ENCODE assay signal across 7 cellular contexts in the genomic region with DNA sequence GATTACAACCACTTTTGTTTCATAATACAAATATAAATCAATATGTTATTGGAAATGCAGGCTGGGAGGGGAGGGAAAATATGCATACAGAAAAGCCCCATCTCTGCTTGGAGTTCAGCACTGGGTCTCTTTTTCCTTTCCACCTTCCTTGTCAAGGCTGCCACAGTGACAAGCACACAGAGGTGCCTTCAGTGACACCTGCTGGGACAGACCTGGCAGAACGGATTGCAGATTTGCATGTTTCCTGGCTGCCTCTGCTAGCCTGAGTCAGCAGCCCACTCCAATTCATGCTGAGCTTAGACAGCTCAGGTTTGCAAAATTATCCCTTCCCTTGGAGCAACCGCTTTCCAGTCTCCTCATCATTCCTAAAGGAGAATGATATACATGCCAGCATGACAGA. TPM values are rescaled to one million over a fixed set of nuclear protein-coding genes. Genes with fewer than 3 reads are reported as not detected.
DNase-seq lines count a peak whose midpoint lies in the region; ATAC-seq, FAIRE-seq and TF ChIP-seq lines count a peak whose summit lies in the region.
"Not testable (repeated sequence)": the region's sequence is repeated elsewhere in the genome, so short reads cannot be mapped to it uniquely, and the experiment has no call there.

No MANE protein-coding gene starts in this region.

- not testable (repeated sequence) for H3K23me2 ChIP-seq in H1 (ENCODE audit: low read depth, low read length)

- not testable (repeated sequence) for H3K4me1 ChIP-seq in H1 (replicated peaks in 1 of 4; ENCODE audit: control insufficient read depth in 3 of 4, insufficient read depth in 4 of 4, low read length in 3 of 4); naive thymus-derived CD4-positive, alpha-beta T cell (ENCODE audit: control insufficient read depth in 2 of 2, insufficient read depth in 2 of 2, low read length in 2 of 2)

- H3K4me3 ChIP-seq in SU-DHL-6 (ENCODE audit: insufficient read depth, low read length, poor library complexity, severe bottlenecking); H1 (ENCODE audit: extremely low read depth in 1 of 4, insufficient read depth in 2 of 4, low read depth in 3 of 4, low read length in 4 of 4); naive thymus-derived CD4-positive, alpha-beta T cell (ENCODE audit: low read length): not testable (repeated sequence)

- H2AFZ ChIP-seq in SU-DHL-6 (ENCODE audit: low read depth, low read length, severe bottlenecking); H1 (ENCODE audit: low read length): not testable (repeated sequence)

- ATAC-seq in naive thymus-derived CD4-positive, alpha-beta T cell = not testable (repeated sequence)

- not testable (repeated sequence) for H3K9me3 Mint-ChIP-seq in naive thymus-derived CD4-positive, alpha-beta T cell

- not testable (repeated sequence) for H4K91ac ChIP-seq in H1 (replicated peaks; ENCODE audit: insufficient read length, low read length)

- FAIRE-seq in H1 (lab: Jason Lieb, UNC) = not testable (repeated sequence)

- not testable (repeated sequence) for H2BK5ac ChIP-seq in H1 (ENCODE audit: low read depth, low read length)

- TF ChIP-seq POLR2A in H1 (IDR thresholded peaks at IDR 0.05; ENCODE audit: control extremely low read depth in 1 of 2, low read depth in 2 of 2, low read length in 2 of 2) = not testable (repeated sequence)

- 0% methylated on average over 2 of the region's 2 CpGs; no CpG with 5 or more reads in 1 of the 2 experiments for WGBS in H1 (ENCODE audit: extremely low coverage in 1 of 2, insufficient coverage in 1 of 2, insufficient read length in 1 of 2, insufficient replicate concordance in 2 of 2, low coverage in 1 of 2, low lambda C conversion rate in 2 of 2, missing lambda C conversion rate in 1 of 2), 2 experiments

- not testable (repeated sequence) for H3K79me1 ChIP-seq in H1 (ENCODE audit: low read depth, low read length)

- TF ChIP-seq EP300 in H1 (IDR thresholded peaks at IDR 0.05; ENCODE audit: borderline replicate concordance in 1 of 2, low read depth in 2 of 2, low read length in 2 of 2) = not testable (repeated sequence)

- H3K9me2 ChIP-seq in SU-DHL-6 (replicated peaks; ENCODE audit: insufficient read depth, low read length) = not testable (repeated sequence)

- H2BK120ac ChIP-seq in H1 (replicated peaks; ENCODE audit: low read depth, low read length) = not testable (repeated sequence)

- peak; percentile 3 for DNase-seq in ELR (ENCODE audit: low read depth)
- DNase-seq in NCI-H524 treated with DMSO at 0.1 percent for 48 hours (lab: John Stamatoyannopoulos, UW) = peak; percentile 8
- peak; percentile 17 for DNase-seq in activated T-cell treated with anti-CD3 and anti-CD28 coated beads for 4 hours
- DNase-seq in H1 (ENCODE audit: low read depth in 1 of 2, low spot score in 2 of 2) = not testable (repeated sequence)
- peak in 7 of 9 donors; percentile 24 to 55 (median 48) for DNase-seq in naive thymus-derived CD4-positive, alpha-beta T cell

- not testable (repeated sequence) for H2AK5ac ChIP-seq in H1 (ENCODE audit: low read depth, low read length)

- H3K27me3 ChIP-seq in SU-DHL-6 (ENCODE audit: low read length); H1 (replicated peaks in 1 of 4; ENCODE audit: control insufficient read depth in 3 of 4, extremely low read depth in 1 of 4, insufficient read depth in 3 of 4, low read length in 3 of 4); naive thymus-derived CD4-positive, alpha-beta T cell (ENCODE audit: control insufficient read depth in 2 of 2, insufficient read depth in 2 of 2, low read length in 2 of 2): not testable (repeated sequence)

- intact Hi-C loops in naive thymus-derived CD4-positive, alpha-beta T cell (cut with micrococcal nuclease) = loop anchor here in 1 of 2 donors (10.0 kb wide), 1 partner anchor 603 kb away; no protein-coding TSS in a partner anchor

- not testable (repeated sequence) for H3K18ac ChIP-seq in H1 (ENCODE audit: extremely low read depth, low read length)

- not testable (repeated sequence) for H3K27ac ChIP-seq in SU-DHL-6 (ENCODE audit: low read depth, low read length); H1 (ENCODE audit: low read depth, low read length); naive thymus-derived CD4-positive, alpha-beta T cell (ENCODE audit: low read depth, low read length)

- H3K27ac Mint-ChIP-seq in naive thymus-derived CD4-positive, alpha-beta T cell = peak overlapping the region in 5 of 9 donors; percentile 14 to 81 (median 52)

- not testable (repeated sequence) for H3K23ac ChIP-seq in H1 (ENCODE audit: insufficient read length)

- H3K9ac ChIP-seq in SU-DHL-6 (ENCODE audit: low read length); H1 (replicated peaks in 1 of 4; ENCODE audit: extremely low read depth in 1 of 4, low read depth in 3 of 4, low read length in 3 of 4): not testable (repeated sequence)

- peaks cover 0 to 24% (median 0%) of the 10 kb centered on the region in 5 donors for H3K27me3 Mint-ChIP-seq in naive thymus-derived CD4-positive, alpha-beta T cell

- not testable (repeated sequence) for H3K4ac ChIP-seq in H1 (replicated peaks; ENCODE audit: insufficient read length, low read depth, low read length)

- POLR2A ChIA-PET in H1 (lab: Charles Lee; ENCODE audit: partially characterized antibody); naive thymus-derived CD4-positive, alpha-beta T cell (lab: Charles Lee): not testable (repeated sequence)

- not testable (repeated sequence) for H3K14ac ChIP-seq in H1 (ENCODE audit: insufficient read length)

- H2BK12ac ChIP-seq in H1 (ENCODE audit: low read depth, low read length) = not testable (repeated sequence)

- TF ChIP-seq CTCF in LNCAP (IDR thresholded peaks at IDR 0.05) (peak; percentile 29; the same call in 1 of the 2 replicates), H1 (IDR thresholded peaks at IDR 0.05; ENCODE audit: control extremely low read depth in 1 of 3, insufficient read depth in 1 of 3, low read depth in 1 of 3, low read length in 3 of 3) (peak in 2 of 3 experiments; percentile 5 to 9; a peak in 2 of 4 replicates)
- TF ChIP-seq CTCF in SU-DHL-6 (IDR thresholded peaks at IDR 0.05; ENCODE audit: insufficient read depth, low read length, poor library complexity, severe bottlenecking) = not testable (repeated sequence)

- peak; percentile 16 to 37; a peak in 2 of 4 replicates for TF ChIP-seq RAD21 in H1 (IDR thresholded peaks at IDR 0.05 in 1 of 2, conservative IDR thresholded peaks at IDR 0.05 in 1 of 2; ENCODE audit: low read depth in 2 of 2, low read length in 2 of 2)

- not testable (repeated sequence) for H3K79me2 ChIP-seq in SU-DHL-6 (ENCODE audit: insufficient read depth, low read length); H1 (ENCODE audit: control insufficient read depth in 1 of 2, insufficient read depth in 2 of 2, low read length in 2 of 2)

- H2BK20ac ChIP-seq in H1 (ENCODE audit: low read length) = not testable (repeated sequence)

- not testable (repeated sequence) for H4K20me1 ChIP-seq in SU-DHL-6 (ENCODE audit: low read depth, low read length); H1 (replicated peaks in 1 of 2; ENCODE audit: control insufficient read depth in 1 of 2, insufficient read depth in 2 of 2, low read length in 2 of 2)

- not testable (repeated sequence) for H2BK15ac ChIP-seq in H1 (ENCODE audit: low read length)

- H3K9me3 ChIP-seq in SU-DHL-6 (ENCODE audit: insufficient read depth, low read length); H1 (ENCODE audit: insufficient read depth in 2 of 2, low read depth in 1 of 2, low read length in 1 of 2); naive thymus-derived CD4-positive, alpha-beta T cell (ENCODE audit: control insufficient read depth in 2 of 3, low read length in 3 of 3): not testable (repeated sequence)

- H3K36me3 Mint-ChIP-seq in naive thymus-derived CD4-positive, alpha-beta T cell = not testable (repeated sequence)

- CTCF ChIA-PET in H1 (lab: Charles Lee; ENCODE audit: partially characterized antibody) = interaction anchor here (0.6 to 1.0 kb wide), 3 partner anchors 147 to 678 kb away, joined by 3 read pairs; no protein-coding TSS in a partner anchor
- CTCF ChIA-PET in naive thymus-derived CD4-positive, alpha-beta T cell (lab: Charles Lee) = not testable (repeated sequence)

- H3K4me2 ChIP-seq in SU-DHL-6 (ENCODE audit: low read depth, low read length, poor library complexity, severe bottlenecking) = peak overlapping the region; percentile 22
- not testable (repeated sequence) for H3K4me2 ChIP-seq in H1 (ENCODE audit: insufficient read depth in 1 of 2, low read depth in 2 of 2, low read length in 2 of 2)

- H3K56ac ChIP-seq in H1 (replicated peaks; ENCODE audit: insufficient read length, low read depth, low read length) = not testable (repeated sequence)

- H4K5ac ChIP-seq in H1 (ENCODE audit: insufficient read length, low read depth, low read length) = not testable (repeated sequence)

- H3F3A ChIP-seq in SU-DHL-6 (ENCODE audit: insufficient read depth) = not testable (repeated sequence)

- H3K4me1 Mint-ChIP-seq in naive thymus-derived CD4-positive, alpha-beta T cell = not testable (repeated sequence)

- peak overlapping the region in 7 of 10 donors; percentile 2 to 45 (median 28) for H3K4me3 Mint-ChIP-seq in naive thymus-derived CD4-positive, alpha-beta T cell

- H4K8ac ChIP-seq in H1 (ENCODE audit: extremely low read depth, insufficient read depth, low read length) = not testable (repeated sequence)

- not testable (repeated sequence) for H3K36me3 ChIP-seq in SU-DHL-6 (ENCODE audit: low read length); H1 (ENCODE audit: control insufficient read depth in 2 of 4, insufficient read depth in 4 of 4, low read length in 3 of 4); naive thymus-derived CD4-positive, alpha-beta T cell (ENCODE audit: control insufficient read depth in 2 of 3, insufficient read depth in 3 of 3, low read length in 3 of 3)

TF ChIP-seq in H1, 55 proteins besides CTCF, POLR2A, EP300 and RAD21:
- peak; percentile 23; the same call in 1 of the 2 replicates for TF ChIP-seq MAFK (IDR thresholded peaks at IDR 0.05; ENCODE audit: low read depth, low read length)

RNA-seq across cellular contexts. Expression of a gene that starts 15.8 kb away (rescaled TPM):
- total RNA-seq in H1 (2021; fragmentation: NEBNext Ultra II Directional; extraction: Animal tissue kit (Norgen Biotek cat#: 25700)) = not detected in 2 replicates
- 0.05 TPM in 1 of 2 replicates, not detected in the other for polyA plus RNA-seq in H1 (2011; rRNA removed)
- not detected for polyA plus RNA-seq in H1 (2011; cell fraction: cytosol; rRNA removed)
- polyA plus RNA-seq in H1 (2011; cell fraction: nucleus; rRNA removed) = 0.21 TPM
- not detected in 4 replicates for polyA plus RNA-seq in H1 (2012, experiment 1 of 2)
- polyA plus RNA-seq in H1 (2012, experiment 2 of 2) = not detected
- polyA plus RNA-seq in H1 (2013, experiment 1 of 2) = 0.04 TPM
- 0.06 TPM for polyA plus RNA-seq in H1 (2013, experiment 2 of 2)
- not detected in 2 replicates for polyA minus RNA-seq in H1 (2011; rRNA and poly(A)+ RNA removed)
- polyA minus RNA-seq in H1 (2011; cell fraction: cytosol; rRNA and poly(A)+ RNA removed) = not detected
- not detected for polyA minus RNA-seq in H1 (2011; cell fraction: nucleus; rRNA and poly(A)+ RNA removed)
- total RNA-seq in naive thymus-derived CD4-positive, alpha-beta T cell = 10 to 100 TPM in 2 of 5 experiments, 1 to 10 TPM in 3; 2.9 to 14.9 (median 7.0) TPM
- polyA plus RNA-seq in naive thymus-derived CD4-positive, alpha-beta T cell = under 1 TPM in 1 of 2 donors, not detected in 1; 0.53 TPM
